8 cellular contexts compared by ENCODE assay signal in the genomic region with DNA sequence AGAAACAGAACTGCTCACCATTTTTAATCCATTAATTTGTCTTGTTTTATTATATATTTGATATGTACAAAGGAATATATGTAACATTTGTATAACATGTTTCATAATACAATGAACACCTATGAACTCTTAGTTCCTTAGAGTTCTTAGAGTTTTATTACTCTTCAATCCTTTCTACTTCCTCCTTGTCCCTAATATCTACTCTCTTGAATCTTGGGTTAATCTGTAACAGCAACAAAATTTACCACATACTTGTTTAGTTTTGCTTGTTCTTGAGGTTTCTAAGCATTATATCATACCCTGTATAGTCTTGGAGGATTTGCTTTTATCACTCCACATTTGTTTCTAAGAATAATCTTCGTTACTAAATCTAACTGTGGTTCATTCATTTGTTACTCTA.
DNase-seq lines count a peak whose midpoint lies in the region; ATAC-seq and TF ChIP-seq lines count a peak whose summit lies in the region.

No MANE protein-coding gene starts in this region.

- H3K14ac ChIP-seq in H9 (ENCODE audit: insufficient read depth, low read length), result no peak overlapping the region

- peak overlapping the region; percentile 46 for H3K4me3 ChIP-seq in CD8-positive, alpha-beta memory T cell (ENCODE audit: low read length)
- H3K4me3 ChIP-seq in SJSA1, result peak overlapping the region; percentile 24
- peak overlapping the region; percentile 42 for H3K4me3 ChIP-seq in lower lobe of right lung

- TF ChIP-seq CTCF in lower lobe of right lung (IDR thresholded peaks at IDR 0.05) (no peak), H9 (conservative IDR thresholded peaks at IDR 0.05) (no peak)

- H3K9me3 ChIP-seq in CD8-positive, alpha-beta memory T cell (ENCODE audit: low read length), result no peaks in the 10 kb centered on the region
- no peaks in the 10 kb centered on the region for H3K9me3 ChIP-seq in SJSA1 (replicated peaks)
- H3K9me3 ChIP-seq in lower lobe of right lung, result no peaks in the 10 kb centered on the region
- H3K9me3 ChIP-seq in H9 (ENCODE audit: control insufficient read depth, low read depth, low read length), result no peaks in the 10 kb centered on the region

- no peaks in the 10 kb centered on the region for H3K9me3 Mint-ChIP-seq in CD8-positive, alpha-beta memory T cell
- no peaks in the 10 kb centered on the region for H3K9me3 Mint-ChIP-seq in H9

- ATAC-seq in GM21390 (IDR thresholded peaks at IDR 0.05; ENCODE audit: unreplicated experiment), result peak; percentile 29
- ATAC-seq in lower lobe of right lung, result peak in 1 of 2 donors; percentile 49

- no peak overlapping the region for H2BK5ac ChIP-seq in H9 (ENCODE audit: insufficient read length, low read length)

- H3K18ac ChIP-seq in H9 (ENCODE audit: insufficient read length, low read depth, low read length), result no peak overlapping the region

- no peak overlapping the region for H3K4me2 ChIP-seq in H9 (ENCODE audit: insufficient read depth, insufficient read length, low read length)

- no peak overlapping the region for H4K5ac ChIP-seq in H9 (ENCODE audit: insufficient read length, low read depth, low read length)

- DNase-seq in CD8-positive, alpha-beta memory T cell, result no peak
- DNase-seq in SJSA1 (ENCODE audit: low read depth in 1 of 2, low spot score in 2 of 2), result no peak
- no peak for DNase-seq in lower lobe of right lung
- DNase-seq in H9, result no peak
- no peak for DNase-seq in NCI-H526 (lab: John Stamatoyannopoulos, UW)
- no peak for DNase-seq in G401 (ENCODE audit: low spot score)
- DNase-seq in NCI-H226, result no peak

- peaks cover 5% of the 10 kb centered on the region for H3K36me3 ChIP-seq in CD8-positive, alpha-beta memory T cell (ENCODE audit: insufficient read depth, low read length)
- H3K36me3 ChIP-seq in SJSA1 (no peaks in the 10 kb centered on the region), lower lobe of right lung (no peaks in the 10 kb centered on the region)

- H3K9ac ChIP-seq in H9 (ENCODE audit: extremely low read depth, insufficient read length, low read length), result no peak overlapping the region

- H4K8ac ChIP-seq in H9 (replicated peaks; ENCODE audit: insufficient read length, low read depth, low read length), result no peak overlapping the region

- H2AFZ ChIP-seq in H9 (ENCODE audit: low read length), result no peak overlapping the region

- no CpG with 5 or more reads among the region's 1 CpG for WGBS in H9 (ENCODE audit: extremely low coverage, insufficient read length, low lambda C conversion rate)

- H3K36me3 Mint-ChIP-seq in CD8-positive, alpha-beta memory T cell, result peaks cover 0 to 34% (median 7%) of the 10 kb centered on the region in 3 donors
- peaks cover 0 to 6% (median 4%) of the 10 kb centered on the region in 3 experiments; a peak in 1 of 7 replicates for H3K36me3 Mint-ChIP-seq in H9 (ENCODE audit: insufficient read depth in 1 of 3, low read depth in 3 of 3)

- peak overlapping the region; percentile 82 to 88 (median 85) for H3K4me3 Mint-ChIP-seq in CD8-positive, alpha-beta memory T cell
- H3K4me3 Mint-ChIP-seq in H9, result no peak overlapping the region

- no peaks in the 10 kb centered on the region for H3K23me2 ChIP-seq in H9 (ENCODE audit: insufficient read length, low read depth, low read length, poor library complexity, severe bottlenecking)

- H3K27ac ChIP-seq in CD8-positive, alpha-beta memory T cell (ENCODE audit: low read depth, low read length), result peak overlapping the region; percentile 54
- H3K27ac ChIP-seq in SJSA1 (peak overlapping the region; percentile 75), lower lobe of right lung (peak overlapping the region; percentile 81), H9 (ENCODE audit: insufficient read length, low read depth, low read length) (no peak overlapping the region)

- H3K27ac Mint-ChIP-seq in CD8-positive, alpha-beta memory T cell, result peak overlapping the region; percentile 50 to 95 (median 93)
- H3K27ac Mint-ChIP-seq in H9, result 0 out of 7 replicates have a peak overlapping the region, but pooled peaks of 1 of the 3 experiments have one; percentile 73

- no peak overlapping the region for H2BK120ac ChIP-seq in H9 (ENCODE audit: low read depth, low read length, poor library complexity, severe bottlenecking)

- H2AK5ac ChIP-seq in H9 (ENCODE audit: insufficient read length, low read length), result no peak overlapping the region

- H3K27me3 Mint-ChIP-seq in CD8-positive, alpha-beta memory T cell, result no peaks in the 10 kb centered on the region
- no peaks in the 10 kb centered on the region for H3K27me3 Mint-ChIP-seq in H9 (ENCODE audit: low read depth)

- H3K79me1 ChIP-seq in H9 (ENCODE audit: insufficient read depth, low read depth, low read length, poor library complexity, severe bottlenecking), result no peaks in the 10 kb centered on the region

- intact Hi-C loops in lower lobe of right lung (cut with DNase I), result no loop called here

- H2BK15ac ChIP-seq in H9 (ENCODE audit: low read depth, low read length), result no peak overlapping the region

- H3K56ac ChIP-seq in H9 (ENCODE audit: insufficient read length, low read depth, low read length), result no peak overlapping the region

- peaks cover 20 to 40% (median 32%) of the 10 kb centered on the region in 3 donors for H3K4me1 Mint-ChIP-seq in CD8-positive, alpha-beta memory T cell
- H3K4me1 Mint-ChIP-seq in H9, result peaks cover 0 to 8% of the 10 kb centered on the region in 2 experiments; a peak in 1 of 4 replicates

- H3K4ac ChIP-seq in H9 (ENCODE audit: low read depth, low read length), result no peak overlapping the region

- no peaks in the 10 kb centered on the region for H3K79me2 ChIP-seq in H9 (ENCODE audit: insufficient read depth, low read length)

- H3T11ph ChIP-seq in H9 (ENCODE audit: low read length), result no peak overlapping the region

- H2BK12ac ChIP-seq in H9 (ENCODE audit: insufficient read length, low read depth, low read length), result no peak overlapping the region

- H4K20me1 ChIP-seq in H9 (ENCODE audit: control insufficient read depth, insufficient read depth, insufficient read length), result no peaks in the 10 kb centered on the region

- in situ Hi-C loops in G401 (cut with HindIII; ENCODE audit: low sequenced_read_pairs), result no loop called here

- CTCF ChIA-PET in CD8-positive, alpha-beta memory T cell (lab: Charles Lee), result no interaction called here

- POLR2A ChIA-PET in CD8-positive, alpha-beta memory T cell (lab: Charles Lee), result no interaction called here

- no peak overlapping the region for H4K91ac ChIP-seq in H9 (ENCODE audit: insufficient read length, low read depth, low read length)

- H3K23ac ChIP-seq in H9 (ENCODE audit: insufficient read length, low read depth, low read length), result no peak overlapping the region

- H3K4me1 ChIP-seq in CD8-positive, alpha-beta memory T cell (ENCODE audit: insufficient read depth, low read length), result peaks cover 7% of the 10 kb centered on the region
- H3K4me1 ChIP-seq in SJSA1 (replicated peaks), result peaks cover 10% of the 10 kb centered on the region; the same call in 1 of the 2 replicates
- H3K4me1 ChIP-seq in lower lobe of right lung, result peaks cover 30% of the 10 kb centered on the region
- H3K4me1 ChIP-seq in H9 (ENCODE audit: insufficient read depth, low read length), result no peaks in the 10 kb centered on the region

- H3K27me3 ChIP-seq in CD8-positive, alpha-beta memory T cell (ENCODE audit: insufficient read depth, low read length, poor library complexity, severe bottlenecking), result no peaks in the 10 kb centered on the region
- H3K27me3 ChIP-seq in SJSA1 (replicated peaks) (no peaks in the 10 kb centered on the region), lower lobe of right lung (ENCODE audit: low read depth) (no peaks in the 10 kb centered on the region), H9 (ENCODE audit: insufficient read depth, low read length) (no peaks in the 10 kb centered on the region)

- no peak overlapping the region for H2BK20ac ChIP-seq in H9 (ENCODE audit: low read depth, low read length, poor library complexity, severe bottlenecking)

Comparison
In these comparisons a context has a peak if more than half of its experiments do, and no peak if none do; other contexts are left out.
1. H3K4me3 Mint-ChIP-seq: peak in CD8-positive, alpha-beta memory T cell (7 of 7); none in H9 (0 of 2).
2. Peak in every context shown above with its lines, with median percentiles within 50 percentile points of each other: H3K4me3 ChIP-seq.